ENCODE assay signal across 8 cellular contexts in the genomic region with DNA sequence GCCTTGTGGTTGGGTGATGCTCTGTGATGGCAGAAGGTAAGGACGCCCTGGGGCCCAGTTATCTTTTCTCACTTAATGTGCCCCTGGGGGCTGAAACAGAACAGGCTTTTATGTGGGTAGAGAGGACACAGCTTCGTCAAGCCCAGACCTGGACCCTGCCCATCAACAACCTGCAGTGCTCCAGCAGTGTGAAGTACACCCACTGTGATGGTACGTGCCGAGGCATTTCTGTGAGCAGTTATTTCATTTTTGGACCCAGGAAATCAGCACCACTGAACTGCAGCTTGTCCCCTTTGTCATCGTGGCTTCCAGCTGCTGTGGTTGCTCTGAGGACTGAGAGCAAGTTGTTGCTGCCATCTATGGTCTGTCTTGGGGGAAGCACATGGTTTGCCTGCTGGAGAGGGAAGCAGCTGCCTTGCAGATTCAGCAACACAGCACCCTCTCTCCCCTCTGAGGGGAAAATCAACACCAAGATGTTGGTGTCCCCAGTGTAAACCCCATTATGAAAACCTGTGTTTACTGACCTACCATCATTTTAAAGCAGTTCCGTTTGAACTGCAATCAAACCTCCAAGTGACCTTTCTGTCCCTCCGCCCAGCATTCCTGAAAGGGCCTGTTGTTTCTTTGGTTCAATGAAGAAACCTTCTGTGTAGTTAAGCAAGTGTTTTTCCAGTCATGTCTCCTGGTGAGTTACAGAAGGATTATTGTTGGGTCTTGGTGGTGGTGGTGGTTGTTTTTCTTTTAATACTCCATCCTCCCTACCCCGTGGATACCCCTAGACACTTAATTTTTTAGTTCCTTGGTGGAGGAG.
A peak's percentile ranks its signal among the peaks of the same experiment; 100 is the strongest.
DNase-seq lines count a peak whose midpoint lies in the region; FAIRE-seq and TF ChIP-seq lines count a peak whose summit lies in the region.

No MANE protein-coding gene starts in this region.

- H3K4me1 ChIP-seq in GM23248 (ENCODE audit: insufficient read depth) (peaks cover 39% of the 10 kb centered on the region), thymus (ENCODE audit: control insufficient read depth, insufficient read depth, low read length) (peaks cover 47% of the 10 kb centered on the region)

- H3K27ac ChIP-seq in GM23248 (no peak overlapping the region), thymus (ENCODE audit: low read depth) (peak overlapping the region; percentile 71)

- in situ Hi-C loops in GM23248 (cut with MboI): loop anchor here (5.0 to 25.0 kb wide), 2 partner anchors 295 to 525 kb away; no protein-coding TSS in a partner anchor

- H3K36me3 ChIP-seq in GM23248 (ENCODE audit: low read depth) (no peaks in the 10 kb centered on the region), thymus (ENCODE audit: control insufficient read depth, insufficient read depth) (no peaks in the 10 kb centered on the region)

- peak; percentile 81 for TF ChIP-seq CTCF in fibroblast of villous mesenchyme (IDR thresholded peaks at IDR 0.05; ENCODE audit: insufficient read depth, low read depth, low read length)

- H2AFZ ChIP-seq in GM23248: no peak overlapping the region

- peak; percentile 78 for DNase-seq in EL
- DNase-seq in GM23248: peak; percentile 88
- DNase-seq in LHCN-M2 (ENCODE audit: low read depth): peak; percentile 85
- peak; percentile 38 for DNase-seq in RCC 7860 (ENCODE audit: low spot score)
- DNase-seq in activated T-helper 1 cell treated with anti-CD3 and anti-CD28 coated beads, Interleukin-2, amount 50 U/mL, for 16 hours (ENCODE audit: low read depth in 1 of 2, low spot score in 1 of 2): peak; percentile 28 to 32
- DNase-seq in fibroblast of villous mesenchyme (ENCODE audit: low read depth): peak; percentile 91
- peak in 55 of 56 donors; percentile 23 to 92 (median 81) for DNase-seq in nucleus accumbens (lab: John Stamatoyannopoulos, UW)

- no peak for FAIRE-seq in RCC 7860 (lab: Jason Lieb, UNC)

- H4K20me1 ChIP-seq in GM23248 (ENCODE audit: insufficient read depth): no peaks in the 10 kb centered on the region

- H3F3A ChIP-seq in GM23248 (ENCODE audit: insufficient read depth): peaks cover 31% of the 10 kb centered on the region

- 46 to 48% methylated on average over 8 of the region's 8 CpGs for WGBS in GM23248 (ENCODE audit: low coverage in 1 of 2, low lambda C conversion rate in 2 of 2, missing lambda C conversion rate in 2 of 2), 2 experiments
- WGBS in thymus: 36% methylated on average over 8 of the region's 8 CpGs

- H3K9me2 ChIP-seq in GM23248 (ENCODE audit: insufficient read depth): no peaks in the 10 kb centered on the region

- H3K4me3 ChIP-seq in GM23248 (no peak overlapping the region), fibroblast of villous mesenchyme (ENCODE audit: low read depth, low read length) (no peak overlapping the region), thymus (ENCODE audit: low read length) (peak overlapping the region; percentile 3)

- H3K4me2 ChIP-seq in GM23248 (ENCODE audit: unreplicated experiment): no peak overlapping the region

- H3K9me3 ChIP-seq in GM23248 (ENCODE audit: low read depth): no peaks in the 10 kb centered on the region
- H3K9me3 ChIP-seq in thymus (ENCODE audit: control insufficient read depth): no peaks in the 10 kb centered on the region

- H3K9ac ChIP-seq in GM23248: no peak overlapping the region; the same call in 1 of the 2 replicates

- H3K27me3 ChIP-seq in GM23248 (replicated peaks; ENCODE audit: insufficient read depth): no peaks in the 10 kb centered on the region
- H3K27me3 ChIP-seq in thymus (ENCODE audit: control insufficient read depth, insufficient read depth): no peaks in the 10 kb centered on the region

- H3K79me2 ChIP-seq in GM23248 (ENCODE audit: insufficient read depth): no peaks in the 10 kb centered on the region

Comparison
In these comparisons a context has a peak if more than half of its experiments do, and no peak if none do; other contexts are left out.
1. DNase-seq: peak in every context shown above with its lines; median percentile 91 in fibroblast of villous mesenchyme; 88 in GM23248; 85 in LHCN-M2; 81 in nucleus accumbens; 78 in EL; 38 in RCC 7860; 30 in activated T-helper 1 cell treated with anti-CD3 and anti-CD28 coated beads, Interleukin-2, amount 50 U/mL, for 16 hours.